Comparison of ENCODE assay signal across 8 cellular contexts in genomic region chr1:119711804-119712341, GRCh38. TPM values are rescaled to one million over a fixed set of nuclear protein-coding genes. Genes with fewer than 3 reads are reported as not detected.
DNase-seq lines count a peak whose midpoint lies in the region; ATAC-seq and TF ChIP-seq lines count a peak whose summit lies in the region.

Gene PHGDH, plus strand, starts transcription at chr1:119711934. Its CDS starts 89 bp downstream, at chr1:119712023.

- CTCF ChIA-PET in activated CD4-positive, alpha-beta memory T cell treated with anti-CD3 and anti-CD28 coated beads, Interleukin-2, amount 10 ng/mL, durations not matched to agents 7 days and 5 days (lab: Charles Lee): interaction anchor here (1.2 to 1.7 kb wide), 3 partner anchors 33 to 100 kb away, joined by 4 to 5 read pairs (median 4); no protein-coding TSS in a partner anchor

- peak; percentile 68 for DNase-seq in activated effector memory CD4-positive, alpha-beta T cell treated with anti-CD3 and anti-CD28 coated beads, Interleukin-2, amount 50 U/mL, for 16 hours
- no peak for DNase-seq in activated effector memory CD4-positive, alpha-beta T cell treated with Interleukin-2 at 50 U/mL for 16 hours
- peak; percentile 85 for DNase-seq in NCI-H226
- DNase-seq in activated CD4-positive, alpha-beta memory T cell treated with anti-CD3 and anti-CD28 coated beads, Interleukin-2, amount 10 ng/mL, durations not matched to agents 7 days and 5 days: peak; percentile 70
- peak; percentile 61 for DNase-seq in endothelial cell (ENCODE audit: low spot score)
- DNase-seq in mesothelial cell of epicardium (ENCODE audit: low spot score in 2 of 2, unreplicated experiment in 2 of 2): peak in 1 of 2 experiments; percentile 67
- DNase-seq in stimulated activated CD8-positive, alpha-beta memory T cell treated with anti-CD3 and anti-CD28 coated beads, Interleukin-4, amount 100 ng/mL, for 24 hours (ENCODE audit: low read depth): peak; percentile 43

- POLR2A ChIA-PET in activated CD4-positive, alpha-beta memory T cell treated with anti-CD3 and anti-CD28 coated beads, Interleukin-2, amount 10 ng/mL, durations not matched to agents 7 days and 5 days (lab: Charles Lee): interaction anchor here (1.0 to 1.2 kb wide), 2 partner anchors 12 to 16 kb away, joined by 3 to 4 read pairs; no protein-coding TSS in a partner anchor

- ATAC-seq in HG03066 (IDR thresholded peaks at IDR 0.05; ENCODE audit: low read depth, unreplicated experiment): peak; percentile 68

- peak within 1 kb of the TSS; percentile 77 for H3K27ac Mint-ChIP-seq in activated CD4-positive, alpha-beta memory T cell treated with anti-CD3 and anti-CD28 coated beads, Interleukin-2, amount 10 ng/mL, durations not matched to agents 7 days and 5 days
- peak within 1 kb of the TSS; percentile 14 for H3K27ac Mint-ChIP-seq in endothelial cell (ENCODE audit: unreplicated experiment)
- H3K27ac Mint-ChIP-seq in mesothelial cell of epicardium: peak within 1 kb of the TSS; percentile 97

- H3K27me3 Mint-ChIP-seq in activated CD4-positive, alpha-beta memory T cell treated with anti-CD3 and anti-CD28 coated beads, Interleukin-2, amount 10 ng/mL, durations not matched to agents 7 days and 5 days: peaks cover 37% of the 10 kb centered on the region
- H3K27me3 Mint-ChIP-seq in endothelial cell (ENCODE audit: unreplicated experiment) (peaks cover 8% of the 10 kb centered on the region), mesothelial cell of epicardium (ENCODE audit: low read depth) (peaks cover 2% of the 10 kb centered on the region)

- peak within 1 kb of the TSS; percentile 88 for H3K4me3 Mint-ChIP-seq in activated CD4-positive, alpha-beta memory T cell treated with anti-CD3 and anti-CD28 coated beads, Interleukin-2, amount 10 ng/mL, durations not matched to agents 7 days and 5 days
- H3K4me3 Mint-ChIP-seq in endothelial cell (ENCODE audit: unreplicated experiment) (peak within 1 kb of the TSS; percentile 95), mesothelial cell of epicardium (peak within 1 kb of the TSS; percentile 94)

- TF ChIP-seq CTCF in endothelial cell (IDR thresholded peaks at IDR 0.05; ENCODE audit: unreplicated experiment) (no peak), mesothelial cell of epicardium (IDR thresholded peaks at IDR 0.05; ENCODE audit: unreplicated experiment) (no peak)

- H3K9me3 Mint-ChIP-seq in activated CD4-positive, alpha-beta memory T cell treated with anti-CD3 and anti-CD28 coated beads, Interleukin-2, amount 10 ng/mL, durations not matched to agents 7 days and 5 days: no peaks in the 10 kb centered on the region
- H3K9me3 Mint-ChIP-seq in endothelial cell (ENCODE audit: unreplicated experiment) (no peaks in the 10 kb centered on the region), mesothelial cell of epicardium (no peaks in the 10 kb centered on the region)

- peaks cover 31% of the 10 kb centered on the region for H3K4me1 Mint-ChIP-seq in activated CD4-positive, alpha-beta memory T cell treated with anti-CD3 and anti-CD28 coated beads, Interleukin-2, amount 10 ng/mL, durations not matched to agents 7 days and 5 days
- H3K4me1 Mint-ChIP-seq in endothelial cell (ENCODE audit: unreplicated experiment) (peaks cover 41% of the 10 kb centered on the region), mesothelial cell of epicardium (peaks cover 35% of the 10 kb centered on the region)

- peaks cover 24% of the 10 kb centered on the region for H3K36me3 Mint-ChIP-seq in activated CD4-positive, alpha-beta memory T cell treated with anti-CD3 and anti-CD28 coated beads, Interleukin-2, amount 10 ng/mL, durations not matched to agents 7 days and 5 days (ENCODE audit: low read depth)
- peaks cover 4% of the 10 kb centered on the region for H3K36me3 Mint-ChIP-seq in endothelial cell (ENCODE audit: low read depth, unreplicated experiment)
- H3K36me3 Mint-ChIP-seq in mesothelial cell of epicardium: peaks cover 2% of the 10 kb centered on the region

RNA-seq across cellular contexts. Expression of gene PHGDH, which starts in this region (rescaled TPM):
- 100 to 1,000 TPM; 132 to 143 TPM for total RNA-seq in activated CD4-positive, alpha-beta memory T cell treated with anti-CD3 and anti-CD28 coated beads, Interleukin-2, amount 10 ng/mL, durations not matched to agents 7 days and 5 days
- total RNA-seq in endothelial cell (ENCODE audit: unreplicated experiment) (137 TPM), mesothelial cell of epicardium (142 to 151 TPM (median 149 TPM) in 3 replicates)

Comparison
In these comparisons a context has a peak if more than half of its experiments do, and no peak if none do; other contexts are left out.
1. H3K27ac Mint-ChIP-seq: peak in every context shown above with its lines; median percentile 97 in mesothelial cell of epicardium; 77 in activated CD4-positive, alpha-beta memory T cell treated with anti-CD3 and anti-CD28 coated beads, Interleukin-2, amount 10 ng/mL, durations not matched to agents 7 days and 5 days; 14 in endothelial cell.